19 cellular contexts compared by ENCODE assay signal in the genomic region with DNA sequence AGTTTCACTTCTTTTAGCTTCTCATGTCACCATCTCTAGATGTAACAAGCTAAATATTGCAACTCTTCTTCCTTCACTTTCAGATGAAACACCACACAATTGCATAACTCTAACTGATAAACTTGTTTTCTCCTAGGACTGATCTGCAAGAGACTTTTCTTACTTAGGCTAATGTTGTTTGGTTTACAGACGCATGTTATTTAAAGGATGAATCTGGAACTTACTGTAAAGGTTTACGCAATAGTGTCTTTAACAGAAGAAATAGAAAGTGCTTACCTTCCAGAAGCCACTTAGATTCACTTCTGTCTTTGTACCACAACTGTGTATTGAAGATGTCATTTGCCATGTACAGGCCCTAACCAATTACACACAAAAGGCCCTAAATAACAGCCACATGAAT. TPM values are rescaled to one million over a fixed set of nuclear protein-coding genes. Genes with fewer than 3 reads are reported as not detected.
A peak's percentile ranks its signal among the peaks of the same experiment; 100 is the strongest.
DNase-seq lines count a peak whose midpoint lies in the region; TF ChIP-seq lines count a peak whose summit lies in the region.
"Had no signal": no experiment of that assay in that cellular context is flagged by ENCODE, and none has a peak within 500 bp of the region (broad histone marks: within the 10 kb centered on the region; RNA-seq: fewer than 3 reads in every experiment).

No MANE protein-coding gene starts in this region.

- H3K4me1 ChIP-seq in effector memory CD4-positive, alpha-beta T cell (ENCODE audit: control insufficient read depth, insufficient read depth, low read length, poor library complexity, severe bottlenecking) = peaks cover 11% of the 10 kb centered on the region
- peaks cover 2 to 5% of the 10 kb centered on the region in 2 donors for H3K4me1 ChIP-seq in ascending aorta

- H3K27me3 ChIP-seq in HL-60 (ENCODE audit: insufficient read depth, poor library complexity, severe bottlenecking) (no peaks in the 10 kb centered on the region), ascending aorta (no peaks in the 10 kb centered on the region)
- no peaks in the 10 kb centered on the region for H3K27me3 ChIP-seq in effector memory CD4-positive, alpha-beta T cell (replicated peaks; ENCODE audit: control insufficient read depth, insufficient read depth, low read length, poor library complexity, severe bottlenecking)
- H3K27me3 ChIP-seq: heart right ventricle had no signal

- peak overlapping the region; percentile 71 for H3K27ac Mint-ChIP-seq in T-helper 1 cell treated with Interleukin-12 subunit alpha and Interleukin-12 subunit beta and Interleukin-4 antibody, amounts not matched to agents 30 μg/mL and 1 μg/mL, for 36 hours
- no peak overlapping the region for H3K27ac Mint-ChIP-seq in neural crest cell (ENCODE audit: unreplicated experiment)
- H3K27ac Mint-ChIP-seq: activated T-cell treated with anti-CD3 and anti-CD28 coated beads, Interleukin-2, amount 50 U/mL, for 24 hours; stimulated activated effector memory CD8-positive, alpha-beta T cell treated with anti-CD3 and anti-CD28 coated beads, Interleukin-12 subunit alpha, Interleukin-12 subunit beta, amount 100 ng/mL, for 72 hours; T-cell had no signal

- H3K36me3 Mint-ChIP-seq in T-helper 1 cell treated with Interleukin-12 subunit alpha and Interleukin-12 subunit beta and Interleukin-4 antibody, amounts not matched to agents 30 μg/mL and 1 μg/mL, for 36 hours (ENCODE audit: low read depth) = no peaks in the 10 kb centered on the region
- no peaks in the 10 kb centered on the region for H3K36me3 Mint-ChIP-seq in neural crest cell (ENCODE audit: low read depth)
- H3K36me3 Mint-ChIP-seq: naive B cell; stimulated activated effector memory CD8-positive, alpha-beta T cell treated with anti-CD3 and anti-CD28 coated beads, Interleukin-12 subunit alpha, Interleukin-12 subunit beta, amount 100 ng/mL, for 72 hours; T-cell had no signal

- H3K4me3 ChIP-seq in GM12865 (ENCODE audit: low read depth, low read length) = no peak overlapping the region
- no peak overlapping the region for H3K4me3 ChIP-seq in HL-60 (replicated peaks; ENCODE audit: insufficient read depth, low read length)
- no peak overlapping the region for H3K4me3 ChIP-seq in effector memory CD4-positive, alpha-beta T cell (ENCODE audit: insufficient read depth, low read depth, low read length, poor library complexity, severe bottlenecking)
- H3K4me3 ChIP-seq in ascending aorta = no peak overlapping the region
- H3K4me3 ChIP-seq: heart right ventricle had no signal

- H3K9me3 Mint-ChIP-seq in T-helper 1 cell treated with Interleukin-12 subunit alpha and Interleukin-12 subunit beta and Interleukin-4 antibody, amounts not matched to agents 30 μg/mL and 1 μg/mL, for 36 hours = no peaks in the 10 kb centered on the region
- H3K9me3 Mint-ChIP-seq in neural crest cell = no peaks in the 10 kb centered on the region
- H3K9me3 Mint-ChIP-seq: activated T-cell treated with anti-CD3 and anti-CD28 coated beads, Interleukin-2, amount 50 U/mL, for 24 hours; naive B cell; stimulated activated effector memory CD8-positive, alpha-beta T cell treated with anti-CD3 and anti-CD28 coated beads, Interleukin-12 subunit alpha, Interleukin-12 subunit beta, amount 100 ng/mL, for 72 hours; T-cell had no signal

- peaks cover 9% of the 10 kb centered on the region for H3K27me3 Mint-ChIP-seq in T-helper 1 cell treated with Interleukin-12 subunit alpha and Interleukin-12 subunit beta and Interleukin-4 antibody, amounts not matched to agents 30 μg/mL and 1 μg/mL, for 36 hours (ENCODE audit: low read depth)
- peaks cover 21% of the 10 kb centered on the region for H3K27me3 Mint-ChIP-seq in neural crest cell (ENCODE audit: low read depth)
- H3K27me3 Mint-ChIP-seq: activated T-cell treated with anti-CD3 and anti-CD28 coated beads, Interleukin-2, amount 50 U/mL, for 24 hours; naive B cell; T-cell had no signal

- H3K9me3 ChIP-seq in effector memory CD4-positive, alpha-beta T cell (ENCODE audit: control insufficient read depth, low read length) = no peaks in the 10 kb centered on the region
- H3K9me3 ChIP-seq in ascending aorta = no peaks in the 10 kb centered on the region
- H3K9me3 ChIP-seq: heart right ventricle had no signal

- peaks cover 16% of the 10 kb centered on the region for H3K4me1 Mint-ChIP-seq in T-helper 1 cell treated with Interleukin-12 subunit alpha and Interleukin-12 subunit beta and Interleukin-4 antibody, amounts not matched to agents 30 μg/mL and 1 μg/mL, for 36 hours (ENCODE audit: low read depth)
- H3K4me1 Mint-ChIP-seq in neural crest cell = peaks cover 27% of the 10 kb centered on the region

- H3K27ac ChIP-seq in HL-60 (replicated peaks) = peak overlapping the region; percentile 79
- H3K27ac ChIP-seq in effector memory CD4-positive, alpha-beta T cell (ENCODE audit: insufficient read depth, low read length, poor library complexity, severe bottlenecking) = no peak overlapping the region
- no peak overlapping the region for H3K27ac ChIP-seq in ascending aorta

- H3K4me3 Mint-ChIP-seq in T-helper 1 cell treated with Interleukin-12 subunit alpha and Interleukin-12 subunit beta and Interleukin-4 antibody, amounts not matched to agents 30 μg/mL and 1 μg/mL, for 36 hours = peak overlapping the region; percentile 12
- peak overlapping the region; percentile 39 for H3K4me3 Mint-ChIP-seq in neural crest cell
- H3K4me3 Mint-ChIP-seq: activated T-cell treated with anti-CD3 and anti-CD28 coated beads, Interleukin-2, amount 50 U/mL, for 24 hours; stimulated activated effector memory CD8-positive, alpha-beta T cell treated with anti-CD3 and anti-CD28 coated beads, Interleukin-12 subunit alpha, Interleukin-12 subunit beta, amount 100 ng/mL, for 72 hours; T-cell had no signal

- DNase-seq in GM12865 (ENCODE audit: low read depth) (peak; percentile 19), HL-60 (ENCODE audit: low read depth in 1 of 2, low spot score in 1 of 2) (peak; percentile 58 to 96), neural crest cell (ENCODE audit: low read depth, low spot score) (no peak), D341Med (ENCODE audit: low spot score) (no peak), ascending aorta (ENCODE audit: low spot score in 2 of 2) (no peak), NCI-H2227 (lab: John Stamatoyannopoulos, UW; ENCODE audit: unreplicated experiment) (no peak)
- DNase-seq in effector memory CD4-positive, alpha-beta T cell = no peak
- DNase-seq: activated T-cell treated with anti-CD3 and anti-CD28 coated beads, Interleukin-2, amount 50 U/mL, for 24 hours; amniotic stem cell; HCEC 1CT; heart right ventricle; left colon; naive B cell; NCI-H2171; right cardiac atrium; stimulated activated CD4-positive, alpha-beta T cell treated with anti-CD3 and anti-CD28 coated beads, Interleukin-4, amount 100 ng/mL, for 24 hours; T-cell had no signal

- intact Hi-C loops in ascending aorta (cut with DNase I) = loop anchor here (2.0 to 5.0 kb wide), 2 partner anchors 99 to 211 kb away; a partner anchor contains a TSS

- H3K36me3 ChIP-seq in effector memory CD4-positive, alpha-beta T cell (ENCODE audit: control insufficient read depth, insufficient read depth, low read length) = no peaks in the 10 kb centered on the region
- no peaks in the 10 kb centered on the region for H3K36me3 ChIP-seq in ascending aorta

- TF ChIP-seq CTCF in GM12865 (IDR thresholded peaks at IDR 0.05; ENCODE audit: insufficient read depth, low read depth, low read length, missing control alignments) = no peak
- no peak for TF ChIP-seq CTCF in HL-60 (IDR thresholded peaks at IDR 0.05; ENCODE audit: insufficient read depth, low read length)
- TF ChIP-seq CTCF in neural crest cell (conservative IDR thresholded peaks at IDR 0.05) = no peak
- TF ChIP-seq CTCF in ascending aorta (IDR thresholded peaks at IDR 0.05) = no peak

RNA-seq across cellular contexts. Expression of a gene that starts 22.1 kb away (rescaled TPM):
- total RNA-seq in neural crest cell (19.6 and 20.5 TPM in 2 replicates), ascending aorta (25.0 TPM)

Comparison
In these comparisons a context has a peak if more than half of its experiments do, and no peak if none do; other contexts are left out.
1. DNase-seq: peak in GM12865 (single experiment) and HL-60 (2 of 2); none in neural crest cell (single experiment), effector memory CD4-positive, alpha-beta T cell (0 of 3), D341Med (single experiment), ascending aorta (0 of 2) and NCI-H2227 (single experiment).